Comparison of ENCODE assay signal across 26 cellular contexts in genomic region chr15:83745771-83746170, GRCh38.
"Had no signal": no experiment of that assay in that cellular context is flagged by ENCODE, and none has a peak within 500 bp of the region (broad histone marks: within the 10 kb centered on the region; RNA-seq: fewer than 3 reads in every experiment).

No MANE protein-coding gene starts in this region.

- H3K27me3 ChIP-seq: ascending aorta had no signal

- DNase-seq: activated CD4-positive, alpha-beta memory T cell treated with anti-CD3 and anti-CD28 coated beads for 36 hours; activated CD4-positive, alpha-beta T cell treated with anti-CD3 and anti-CD28 coated beads for 36 hours; activated CD4-positive, alpha-beta T cell treated with anti-CD3 and anti-CD28 coated beads, Interleukin-2, amount 10 ng/mL, durations not matched to agents 24 days and 14 days; activated CD4-positive, CD25-positive, alpha-beta regulatory T cell; activated CD4-positive, CD25-positive, alpha-beta regulatory T cell treated with anti-CD3 and anti-CD28 coated beads, Interleukin-2, amount 50 U/mL, for 72 hours; activated CD8-positive, alpha-beta memory T cell treated with anti-CD3 and anti-CD28 coated beads, Interleukin-2, amount 10 ng/mL, durations not matched to agents 7 days and 5 days; activated CD8-positive, alpha-beta memory T cell treated with anti-CD3 and anti-CD28 coated beads, Interleukin-2, amount 50 U/mL, for 4 hours; activated CD8-positive, alpha-beta T cell treated with anti-CD3 and anti-CD28 coated beads, Interleukin-2, amount 10 ng/mL, durations not matched to agents 7 days and 5 days; activated effector memory CD4-positive, alpha-beta T cell treated with anti-CD3 and anti-CD28 coated beads, Interleukin-2, amount 50 U/mL, for 16 hours; activated naive CD4-positive, alpha-beta T cell treated with anti-CD3 and anti-CD28 coated beads for 36 hours; activated naive CD8-positive, alpha-beta T cell treated with anti-CD3 and anti-CD28 coated beads, Interleukin-2, amount 10 ng/mL, durations not matched to agents 7 days and 5 days; activated T-cell treated with anti-CD3 and anti-CD28 coated beads, Interleukin-2, amount 50 U/mL, for 1 hour; activated T-cell treated with anti-CD3 and anti-CD28 coated beads, Interleukin-2, amount 50 U/mL, for 48 hours; caudate nucleus; cortex of kidney; dermis blood vessel endothelial cell; effector CD4-positive, alpha-beta T cell; effector memory CD8-positive, alpha-beta T cell; foreskin fibroblast; head of caudate nucleus; T-helper 2 cell had no signal

- H3K27ac Mint-ChIP-seq: activated CD4-positive, alpha-beta memory T cell treated with anti-CD3 and anti-CD28 coated beads for 36 hours; activated CD4-positive, alpha-beta T cell treated with anti-CD3 and anti-CD28 coated beads for 36 hours; activated CD4-positive, alpha-beta T cell treated with anti-CD3 and anti-CD28 coated beads, Interleukin-2, amount 10 ng/mL, durations not matched to agents 24 days and 14 days; activated CD8-positive, alpha-beta memory T cell treated with anti-CD3 and anti-CD28 coated beads, Interleukin-2, amount 10 ng/mL, durations not matched to agents 7 days and 5 days; activated CD8-positive, alpha-beta T cell treated with anti-CD3 and anti-CD28 coated beads, Interleukin-2, amount 10 ng/mL, durations not matched to agents 7 days and 5 days; activated naive CD4-positive, alpha-beta T cell treated with anti-CD3 and anti-CD28 coated beads for 36 hours; activated naive CD4-positive, alpha-beta T cell treated with anti-CD3 and anti-CD28 coated beads, Interleukin-2, amount 50 U/mL, for 72 hours; activated naive CD8-positive, alpha-beta T cell treated with anti-CD3 and anti-CD28 coated beads, Interleukin-2, amount 10 ng/mL, durations not matched to agents 7 days and 5 days; activated T-helper 1 cell treated with anti-CD3 and anti-CD28 coated beads, Interleukin-12 subunit alpha, Interleukin-12 subunit beta, Interleukin-2, Interleukin-4 antibody, amounts not matched to agents 30 ng/mL and 10 ng/mL and 1 ng/mL, durations not matched to agents 14 hours and 24 hours and 36 hours; activated T-helper 2 cell treated with anti-CD3 and anti-CD28 coated beads, Interferon-gamma antibody, Interleukin-2, Interleukin-4, amounts not matched to agents 10 μg/mL and 5 μg/mL and 100 μg/mL, durations not matched to agents 14 hours and 24 hours and 36 hours; brain; effector memory CD8-positive, alpha-beta T cell had no signal

- H3K36me3 Mint-ChIP-seq: activated CD4-positive, alpha-beta memory T cell treated with anti-CD3 and anti-CD28 coated beads for 36 hours; activated CD8-positive, alpha-beta memory T cell treated with anti-CD3 and anti-CD28 coated beads, Interleukin-2, amount 10 ng/mL, durations not matched to agents 7 days and 5 days; activated naive CD4-positive, alpha-beta T cell treated with anti-CD3 and anti-CD28 coated beads, Interleukin-2, amount 50 U/mL, for 72 hours; activated naive CD8-positive, alpha-beta T cell treated with anti-CD3 and anti-CD28 coated beads, Interleukin-2, amount 10 ng/mL, durations not matched to agents 7 days and 5 days; brain had no signal

- H3K4me3 ChIP-seq: ascending aorta had no signal

- H3K9me3 ChIP-seq: ascending aorta had no signal

- ATAC-seq: activated CD4-positive, alpha-beta T cell treated with anti-CD3 and anti-CD28 coated beads for 36 hours; activated CD8-positive, alpha-beta memory T cell treated with anti-CD3 and anti-CD28 coated beads, Interleukin-2, amount 10 ng/mL, durations not matched to agents 7 days and 5 days; activated CD8-positive, alpha-beta T cell treated with anti-CD3 and anti-CD28 coated beads, Interleukin-2, amount 10 ng/mL, durations not matched to agents 7 days and 5 days; activated naive CD4-positive, alpha-beta T cell treated with anti-CD3 and anti-CD28 coated beads, Interleukin-2, amount 50 U/mL, for 72 hours; effector memory CD8-positive, alpha-beta T cell had no signal

- H3K4me1 Mint-ChIP-seq: activated CD4-positive, alpha-beta T cell treated with anti-CD3 and anti-CD28 coated beads for 36 hours; brain had no signal

- H3K27me3 Mint-ChIP-seq: activated CD4-positive, alpha-beta memory T cell treated with anti-CD3 and anti-CD28 coated beads for 36 hours; activated CD4-positive, alpha-beta T cell treated with anti-CD3 and anti-CD28 coated beads for 36 hours; activated CD4-positive, alpha-beta T cell treated with anti-CD3 and anti-CD28 coated beads, Interleukin-2, amount 10 ng/mL, durations not matched to agents 24 days and 14 days; effector memory CD8-positive, alpha-beta T cell had no signal

- H3K36me3 ChIP-seq: ascending aorta had no signal

- H3K4me3 Mint-ChIP-seq: activated CD4-positive, alpha-beta memory T cell treated with anti-CD3 and anti-CD28 coated beads for 36 hours; activated CD4-positive, alpha-beta T cell treated with anti-CD3 and anti-CD28 coated beads for 36 hours; activated CD4-positive, alpha-beta T cell treated with anti-CD3 and anti-CD28 coated beads, Interleukin-2, amount 10 ng/mL, durations not matched to agents 24 days and 14 days; activated CD8-positive, alpha-beta memory T cell treated with anti-CD3 and anti-CD28 coated beads, Interleukin-2, amount 10 ng/mL, durations not matched to agents 7 days and 5 days; activated CD8-positive, alpha-beta T cell treated with anti-CD3 and anti-CD28 coated beads, Interleukin-2, amount 10 ng/mL, durations not matched to agents 7 days and 5 days; activated naive CD4-positive, alpha-beta T cell treated with anti-CD3 and anti-CD28 coated beads for 36 hours; activated naive CD8-positive, alpha-beta T cell treated with anti-CD3 and anti-CD28 coated beads, Interleukin-2, amount 10 ng/mL, durations not matched to agents 7 days and 5 days; activated T-helper 1 cell treated with anti-CD3 and anti-CD28 coated beads, Interleukin-12 subunit alpha, Interleukin-12 subunit beta, Interleukin-2, Interleukin-4 antibody, amounts not matched to agents 30 ng/mL and 10 ng/mL and 1 ng/mL, durations not matched to agents 14 hours and 24 hours and 36 hours; brain; effector memory CD8-positive, alpha-beta T cell had no signal

- H3K9me3 Mint-ChIP-seq: activated CD4-positive, alpha-beta T cell treated with anti-CD3 and anti-CD28 coated beads, Interleukin-2, amount 10 ng/mL, durations not matched to agents 24 days and 14 days; activated naive CD4-positive, alpha-beta T cell treated with anti-CD3 and anti-CD28 coated beads for 36 hours; activated naive CD4-positive, alpha-beta T cell treated with anti-CD3 and anti-CD28 coated beads, Interleukin-2, amount 50 U/mL, for 72 hours; activated T-helper 1 cell treated with anti-CD3 and anti-CD28 coated beads, Interleukin-12 subunit alpha, Interleukin-12 subunit beta, Interleukin-2, Interleukin-4 antibody, amounts not matched to agents 30 ng/mL and 10 ng/mL and 1 ng/mL, durations not matched to agents 14 hours and 24 hours and 36 hours; activated T-helper 2 cell treated with anti-CD3 and anti-CD28 coated beads, Interferon-gamma antibody, Interleukin-2, Interleukin-4, amounts not matched to agents 10 μg/mL and 5 μg/mL and 100 μg/mL, durations not matched to agents 14 hours and 24 hours and 36 hours had no signal
